Comparison of ENCODE assay signal across 26 cellular contexts in the genomic region with DNA sequence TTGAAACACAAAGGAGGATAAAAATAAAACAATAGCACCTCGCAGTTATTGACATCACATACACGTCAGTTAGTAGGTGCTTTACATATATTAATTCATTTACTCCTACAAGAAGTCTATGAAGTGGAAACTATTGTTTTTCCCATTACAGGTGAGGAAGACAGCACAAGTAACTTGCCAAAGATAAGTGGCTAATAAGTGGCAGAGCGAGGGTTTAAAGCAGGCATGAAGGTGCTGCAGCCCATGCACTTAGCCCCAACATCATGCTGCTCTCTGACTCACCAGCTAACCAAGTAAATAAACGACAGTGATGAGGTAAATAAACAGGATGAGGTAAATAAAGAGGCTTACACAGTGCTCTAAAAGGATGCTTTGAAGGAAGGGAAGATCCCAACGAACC.
"Had no signal": no experiment of that assay in that cellular context is flagged by ENCODE, and none has a peak within 500 bp of the region (broad histone marks: within the 10 kb centered on the region; RNA-seq: fewer than 3 reads in every experiment).

No MANE protein-coding gene starts in this region.

- H3K36me3 ChIP-seq: ascending aorta had no signal

- DNase-seq: activated B cell treated with CpG ODN at 0.5 μM for 24 hours; activated CD4-positive, alpha-beta T cell treated with anti-CD3 and anti-CD28 coated beads for 1 hour; activated CD4-positive, alpha-beta T cell treated with anti-CD3 and anti-CD28 coated beads, Interleukin-2, amount 10 ng/mL, durations not matched to agents 24 days and 14 days; activated CD4-positive, alpha-beta T cell treated with anti-CD3 and anti-CD28 coated beads, Interleukin-2, amount 50 U/mL, for 48 hours; activated CD8-positive, alpha-beta memory T cell treated with anti-CD3 and anti-CD28 coated beads, Interleukin-2, amount 10 ng/mL, durations not matched to agents 7 days and 5 days; activated effector memory CD4-positive, alpha-beta T cell treated with anti-CD3 and anti-CD28 coated beads, Interleukin-2, amount 50 U/mL, for 16 hours; activated naive CD4-positive, alpha-beta T cell treated with Interleukin-2 at 50 U/mL for 16 hours; activated naive CD8-positive, alpha-beta T cell treated with anti-CD3 and anti-CD28 coated beads, Interleukin-2, amount 50 U/mL, for 24 hours; activated T-cell treated with anti-CD3 and anti-CD28 coated beads, Interleukin-2, amount 50 U/mL, for 24 hours; amniotic stem cell; body of pancreas; MM.1S; NCI-H1105; NCI-H1436; NCI-H1694 treated with DMSO at 0.1 percent for 48 hours; NCI-H2029 treated with DMSO at 0.1 percent for 48 hours; NCI-H446; NCI-H526 treated with DMSO at 0.1 percent for 48 hours; NCI-H82; NK-92 treated with Interleukin-12 subunit alpha and Interleukin-12 subunit beta, amount 100 ng/mL, for 24 hours; OCI-M1; SHP77; T-helper 17 cell; T-helper 9 cell had no signal

- H3K27me3 ChIP-seq: ascending aorta, body of pancreas had no signal

- H3K27ac ChIP-seq: ascending aorta, body of pancreas had no signal

- H3K4me1 ChIP-seq: body of pancreas had no signal

- H3K9me3 ChIP-seq: ascending aorta, body of pancreas had no signal

- ATAC-seq: activated CD8-positive, alpha-beta memory T cell treated with anti-CD3 and anti-CD28 coated beads, Interleukin-2, amount 10 ng/mL, durations not matched to agents 7 days and 5 days; activated naive CD4-positive, alpha-beta T cell treated with anti-CD3 and anti-CD28 coated beads, Interleukin-2, amount 50 U/mL, for 72 hours; activated naive CD8-positive, alpha-beta T cell treated with anti-CD3 and anti-CD28 coated beads, Interleukin-2, amount 50 U/mL, for 24 hours; body of pancreas; T-helper 17 cell had no signal

- H3K4me3 ChIP-seq: ascending aorta, body of pancreas had no signal
